Comparison of ENCODE assay signal across 10 cellular contexts in the genomic region with DNA sequence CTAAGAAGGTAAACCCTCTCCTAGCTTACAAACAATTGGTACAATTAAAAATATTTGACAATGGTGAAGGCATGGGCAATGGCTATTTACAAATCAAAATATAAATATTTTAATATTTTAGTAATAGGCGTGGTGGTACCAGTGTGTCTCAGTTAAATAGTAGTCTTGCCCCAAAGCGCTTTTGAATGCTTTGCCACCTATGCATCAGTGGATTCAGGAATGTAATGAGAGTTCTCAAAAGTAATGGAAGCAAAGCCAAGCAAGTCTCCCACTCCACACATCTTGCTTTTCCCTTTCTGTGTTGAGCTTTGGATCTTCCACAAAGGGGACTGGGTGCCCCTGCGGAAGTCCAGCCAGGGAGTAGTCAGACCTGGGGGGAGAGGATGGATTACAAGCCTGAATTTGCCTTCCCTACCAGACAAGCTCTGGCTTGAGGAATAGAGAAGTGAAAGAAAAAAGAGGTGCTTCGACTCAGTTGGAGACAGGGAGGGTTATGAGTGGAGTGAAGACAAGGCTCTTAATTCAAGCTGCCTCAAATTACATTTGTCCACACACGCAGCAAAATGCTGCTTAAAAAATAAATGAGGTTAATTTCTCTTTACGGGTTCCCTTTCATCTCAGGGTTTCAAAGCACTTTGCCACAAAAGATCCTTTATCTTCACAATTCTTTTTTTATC. TPM values are rescaled to one million over a fixed set of nuclear protein-coding genes. Genes with fewer than 3 reads are reported as not detected.
DNase-seq lines count a peak whose midpoint lies in the region; ATAC-seq and TF ChIP-seq lines count a peak whose summit lies in the region.
"Had no signal": no experiment of that assay in that cellular context is flagged by ENCODE, and none has a peak within 500 bp of the region (broad histone marks: within the 10 kb centered on the region; RNA-seq: fewer than 3 reads in every experiment).

No MANE protein-coding gene starts in this region.

- H3K36me3 Mint-ChIP-seq in Caco-2 (ENCODE audit: insufficient read depth, unreplicated experiment): peaks cover 7% of the 10 kb centered on the region
- no peaks in the 10 kb centered on the region for H3K36me3 Mint-ChIP-seq in endodermal cell (ENCODE audit: low read depth)
- H3K36me3 Mint-ChIP-seq in osteocyte (ENCODE audit: unreplicated experiment): no peaks in the 10 kb centered on the region

- no peak overlapping the region for H3K4me3 Mint-ChIP-seq in Caco-2 (ENCODE audit: unreplicated experiment)
- H3K4me3 Mint-ChIP-seq in endodermal cell: peak overlapping the region; percentile 0
- no peak overlapping the region for H3K4me3 Mint-ChIP-seq in osteocyte (ENCODE audit: unreplicated experiment)

- H3K9ac ChIP-seq in NT2/D1 (ENCODE audit: insufficient read length, low read depth) (peak overlapping the region; percentile 71), endodermal cell (ENCODE audit: extremely low read depth, low read length, poor library complexity, severe bottlenecking) (no peak overlapping the region)

- intact Hi-C loops in Caco-2 (cut with micrococcal nuclease; ENCODE audit: unreplicated experiment): loop anchor here (5.0 kb wide), 1 partner anchor 51 kb away; a partner anchor contains a TSS

- CTCF ChIA-PET in Caco-2 (lab: Charles Lee): interaction anchor here (0.6 to 1.3 kb wide), 2 partner anchors 25 to 148 kb away, joined by 3 to 4 read pairs; no protein-coding TSS in a partner anchor

- DNase-seq in Caco-2 (no peak), NT2/D1 (ENCODE audit: low read depth, low spot score) (no peak), endodermal cell (peak; percentile 74), osteocyte (ENCODE audit: extremely low spot score, unreplicated experiment) (no peak), hepatic stellate cell (ENCODE audit: low spot score) (no peak), germinal center (ENCODE audit: low spot score) (no peak)

- no peak for ATAC-seq in HG02623 (IDR thresholded peaks at IDR 0.05; ENCODE audit: unreplicated experiment)
- ATAC-seq in GM21576 (IDR thresholded peaks at IDR 0.05; ENCODE audit: unreplicated experiment): no peak

- H3K27ac Mint-ChIP-seq in Caco-2 (ENCODE audit: unreplicated experiment) (peak overlapping the region; percentile 76), endodermal cell (peak overlapping the region; percentile 93), osteocyte (ENCODE audit: unreplicated experiment) (peak overlapping the region; percentile 99)

- WGBS in endodermal cell (ENCODE audit: insufficient coverage in 1 of 2, insufficient read length in 1 of 2), 2 experiments: 25 to 40% methylated on average over 1 to 6 of the region's 6 CpGs

- TF ChIP-seq CTCF in Caco-2 (IDR thresholded peaks at IDR 0.05; ENCODE audit: insufficient read depth in 1 of 2, low read depth in 1 of 2, low read length in 1 of 2, severe bottlenecking in 1 of 2, unreplicated experiment in 1 of 2): no peak
- TF ChIP-seq CTCF in endodermal cell (conservative IDR thresholded peaks at IDR 0.05): no peak
- no peak for TF ChIP-seq CTCF in osteocyte (IDR thresholded peaks at IDR 0.05)

- H3K4me1 ChIP-seq in Caco-2 (peaks cover 28% of the 10 kb centered on the region), NT2/D1 (ENCODE audit: insufficient read depth, insufficient read length) (peaks cover 5% of the 10 kb centered on the region), endodermal cell (ENCODE audit: control insufficient read depth, insufficient read depth, low read length) (peaks cover 13% of the 10 kb centered on the region)
- H3K4me1 ChIP-seq: right lobe of liver had no signal

- no peaks in the 10 kb centered on the region for H3K27me3 ChIP-seq in Caco-2 (replicated peaks; ENCODE audit: control insufficient read depth, insufficient read depth, low read length)
- no peaks in the 10 kb centered on the region for H3K27me3 ChIP-seq in NT2/D1 (ENCODE audit: insufficient read depth, insufficient read length)
- H3K27me3 ChIP-seq in endodermal cell (ENCODE audit: control insufficient read depth, insufficient read depth, low read length, poor library complexity, severe bottlenecking): no peaks in the 10 kb centered on the region
- H3K27me3 ChIP-seq: right lobe of liver had no signal

- no peak overlapping the region for H3K27ac ChIP-seq in endodermal cell (ENCODE audit: low read depth, low read length)
- H3K27ac ChIP-seq: right lobe of liver had no signal

- BruUV-seq in Caco-2 (replicated peaks; lab: Mats Ljungman, UMichigan): no TSS peak

- peaks cover 21% of the 10 kb centered on the region for H3K4me1 Mint-ChIP-seq in Caco-2 (ENCODE audit: low read depth, unreplicated experiment)
- peaks cover 40% of the 10 kb centered on the region for H3K4me1 Mint-ChIP-seq in endodermal cell
- H3K4me1 Mint-ChIP-seq in osteocyte (ENCODE audit: unreplicated experiment): peaks cover 50% of the 10 kb centered on the region

- H3K4me3 ChIP-seq in Caco-2 (ENCODE audit: low read depth, low read length) (no peak overlapping the region), NT2/D1 (ENCODE audit: insufficient read length, low read depth) (no peak overlapping the region), endodermal cell (ENCODE audit: low read length) (no peak overlapping the region)
- H3K4me3 ChIP-seq: HAP-1, right lobe of liver had no signal

- H3K36me3 ChIP-seq in Caco-2 (ENCODE audit: control insufficient read depth, insufficient read depth, low read length) (no peaks in the 10 kb centered on the region), NT2/D1 (ENCODE audit: insufficient read depth, insufficient read length, low read length) (no peaks in the 10 kb centered on the region), endodermal cell (ENCODE audit: control insufficient read depth, insufficient read depth, low read length) (no peaks in the 10 kb centered on the region)
- H3K36me3 ChIP-seq: HAP-1, right lobe of liver had no signal

- H3K9me3 Mint-ChIP-seq in Caco-2 (ENCODE audit: unreplicated experiment): no peaks in the 10 kb centered on the region
- H3K9me3 Mint-ChIP-seq in endodermal cell: no peaks in the 10 kb centered on the region
- H3K9me3 Mint-ChIP-seq in osteocyte (ENCODE audit: unreplicated experiment): no peaks in the 10 kb centered on the region

- H3K9me3 ChIP-seq in Caco-2: no peaks in the 10 kb centered on the region
- H3K9me3 ChIP-seq in NT2/D1 (ENCODE audit: insufficient read depth, low read length): no peaks in the 10 kb centered on the region
- no peaks in the 10 kb centered on the region for H3K9me3 ChIP-seq in endodermal cell (ENCODE audit: control insufficient read depth, low read length)
- H3K9me3 ChIP-seq: HAP-1, right lobe of liver had no signal

- H3K27me3 Mint-ChIP-seq in Caco-2 (ENCODE audit: insufficient read depth, unreplicated experiment): no peaks in the 10 kb centered on the region
- no peaks in the 10 kb centered on the region for H3K27me3 Mint-ChIP-seq in endodermal cell (ENCODE audit: insufficient read depth)
- H3K27me3 Mint-ChIP-seq in osteocyte (ENCODE audit: unreplicated experiment): no peaks in the 10 kb centered on the region

- POLR2A ChIA-PET in Caco-2 (lab: Charles Lee): no interaction called here

RNA-seq across cellular contexts. Expression of a gene that starts 48.9 kb away (rescaled TPM):
- total RNA-seq in Caco-2 (2022): 14.9 and 16.9 TPM in 2 replicates
- total RNA-seq in endodermal cell: 10 to 100 TPM; 58.4 to 83.8 TPM
- polyA plus RNA-seq in endodermal cell (2013, experiment 1 of 2): 50.7 TPM
- 49.1 TPM for polyA plus RNA-seq in endodermal cell (2013, experiment 2 of 2)
- total RNA-seq in osteocyte: 78.8 and 83.7 TPM in 2 replicates
